Comparison of ENCODE assay signal across 8 cellular contexts in genomic region chr19:40279761-40280607, GRCh38. TPM values are rescaled to one million over a fixed set of nuclear protein-coding genes. Genes with fewer than 3 reads are reported as not detected.
DNase-seq lines count a peak whose midpoint lies in the region; ATAC-seq and TF ChIP-seq lines count a peak whose summit lies in the region.

No MANE protein-coding gene starts in this region.

- no peak for TF ChIP-seq POLR2A in right lobe of liver (IDR thresholded peaks at IDR 0.05)

- H3K4me1 Mint-ChIP-seq in activated CD4-positive, alpha-beta T cell treated with anti-CD3 and anti-CD28 coated beads, Interleukin-2, amount 10 ng/mL, durations not matched to agents 24 days and 14 days, result peaks cover 47% of the 10 kb centered on the region
- H3K4me1 Mint-ChIP-seq in activated T-helper 17 cell treated with anti-CD3 and anti-CD28 coated beads, Interleukin-2, amount 50 U/mL, for 72 hours, result peaks cover 30% of the 10 kb centered on the region

- no peak for ATAC-seq in activated T-helper 17 cell treated with anti-CD3 and anti-CD28 coated beads, Interleukin-2, amount 50 U/mL, for 72 hours (replicated peaks)
- ATAC-seq in right lobe of liver (peak; percentile 1 to 6 (median 2)), thoracic aorta (ENCODE audit: insufficient number of reproducible peaks, low FRiP score, low read depth) (no peak)
- no peak for ATAC-seq in activated CD4-positive, CD25-positive, alpha-beta regulatory T cell treated with anti-CD3 and anti-CD28 coated beads, Interleukin-2, amount 50 U/mL, for 24 hours

- peak overlapping the region; percentile 67 for H3K27ac Mint-ChIP-seq in activated CD4-positive, alpha-beta T cell treated with anti-CD3 and anti-CD28 coated beads, Interleukin-2, amount 10 ng/mL, durations not matched to agents 24 days and 14 days
- peak overlapping the region; percentile 51 for H3K27ac Mint-ChIP-seq in activated T-helper 17 cell treated with anti-CD3 and anti-CD28 coated beads, Interleukin-2, amount 50 U/mL, for 72 hours

- TF ChIP-seq CTCF in right lobe of liver (IDR thresholded peaks at IDR 0.05) (no peak), thoracic aorta (IDR thresholded peaks at IDR 0.05) (no peak)

- intact Hi-C loops in activated CD4-positive, alpha-beta T cell treated with anti-CD3 and anti-CD28 coated beads, Interleukin-2, amount 10 ng/mL, durations not matched to agents 24 days and 14 days (cut with micrococcal nuclease), result loop anchor here (10.0 kb wide), 2 partner anchors 285 to 335 kb away; partner anchors contain the start of gene ZNF546
- intact Hi-C loops in right lobe of liver (cut with DNase I), result loop anchor here in 1 of 2 donors (10.0 kb wide), 1 partner anchor 55 kb away; the partner anchor contains the start of gene CCNP

- peaks cover 12% of the 10 kb centered on the region for H3K36me3 Mint-ChIP-seq in activated CD4-positive, alpha-beta T cell treated with anti-CD3 and anti-CD28 coated beads, Interleukin-2, amount 10 ng/mL, durations not matched to agents 24 days and 14 days (ENCODE audit: low read depth)
- H3K36me3 Mint-ChIP-seq in activated T-helper 17 cell treated with anti-CD3 and anti-CD28 coated beads, Interleukin-2, amount 50 U/mL, for 72 hours (ENCODE audit: low read depth), result peaks cover 6% of the 10 kb centered on the region

- no peaks in the 10 kb centered on the region for H3K9me3 ChIP-seq in right lobe of liver
- H3K9me3 ChIP-seq in thoracic aorta, result no peaks in the 10 kb centered on the region

- no peak for DNase-seq in activated CD4-positive, alpha-beta T cell treated with anti-CD3 and anti-CD28 coated beads, Interleukin-2, amount 10 ng/mL, durations not matched to agents 24 days and 14 days
- no peak for DNase-seq in activated CD4-positive, alpha-beta T cell treated with anti-CD3 and anti-CD28 coated beads, Interleukin-2, amount 50 U/mL, for 1 hour
- no peak for DNase-seq in right lobe of liver
- DNase-seq in thoracic aorta (ENCODE audit: low spot score), result no peak
- DNase-seq in NCI-H82 treated with DMSO at 0.1 percent for 48 hours (lab: John Stamatoyannopoulos, UW; ENCODE audit: unreplicated experiment), result no peak
- no peak for DNase-seq in AG08396 (ENCODE audit: low spot score)

- H3K27ac ChIP-seq in right lobe of liver (peak overlapping the region; percentile 2 to 94 (median 15)), thoracic aorta (peak overlapping the region; percentile 28 to 40)

- H3K36me3 ChIP-seq in right lobe of liver (no peaks in the 10 kb centered on the region), thoracic aorta (no peaks in the 10 kb centered on the region)

- H3K4me3 ChIP-seq in right lobe of liver (peak overlapping the region; percentile 8 to 42 (median 16)), thoracic aorta (peak overlapping the region; percentile 38)

- no peaks in the 10 kb centered on the region for H3K27me3 ChIP-seq in right lobe of liver
- H3K27me3 ChIP-seq in thoracic aorta (replicated peaks; ENCODE audit: insufficient read depth), result no peaks in the 10 kb centered on the region

- H3K27me3 Mint-ChIP-seq in activated CD4-positive, alpha-beta T cell treated with anti-CD3 and anti-CD28 coated beads, Interleukin-2, amount 10 ng/mL, durations not matched to agents 24 days and 14 days, result no peaks in the 10 kb centered on the region
- no peaks in the 10 kb centered on the region for H3K27me3 Mint-ChIP-seq in activated T-helper 17 cell treated with anti-CD3 and anti-CD28 coated beads, Interleukin-2, amount 50 U/mL, for 72 hours

- H3K4me1 ChIP-seq in right lobe of liver (peaks cover 0 to 69% (median 29%) of the 10 kb centered on the region in 4 donors), thoracic aorta (ENCODE audit: control insufficient read depth in 1 of 2, low read depth in 2 of 2) (peaks cover 28 to 65% of the 10 kb centered on the region in 2 donors)

- no peaks in the 10 kb centered on the region for H3K9me3 Mint-ChIP-seq in activated CD4-positive, alpha-beta T cell treated with anti-CD3 and anti-CD28 coated beads, Interleukin-2, amount 10 ng/mL, durations not matched to agents 24 days and 14 days
- H3K9me3 Mint-ChIP-seq in activated T-helper 17 cell treated with anti-CD3 and anti-CD28 coated beads, Interleukin-2, amount 50 U/mL, for 72 hours, result no peaks in the 10 kb centered on the region

- WGBS in right lobe of liver (ENCODE audit: insufficient coverage, low coverage, low lambda C conversion rate, missing lambda C conversion rate), result 42% methylated on average over 9 of the region's 17 CpGs

- H3K4me3 Mint-ChIP-seq in activated CD4-positive, alpha-beta T cell treated with anti-CD3 and anti-CD28 coated beads, Interleukin-2, amount 10 ng/mL, durations not matched to agents 24 days and 14 days, result peak overlapping the region; percentile 10
- H3K4me3 Mint-ChIP-seq in activated T-helper 17 cell treated with anti-CD3 and anti-CD28 coated beads, Interleukin-2, amount 50 U/mL, for 72 hours, result no peak overlapping the region

RNA-seq across cellular contexts. Expression of gene AKT2, which starts 5.2 kb away (rescaled TPM):
- total RNA-seq in activated CD4-positive, alpha-beta T cell treated with anti-CD3 and anti-CD28 coated beads, Interleukin-2, amount 10 ng/mL, durations not matched to agents 24 days and 14 days, result 160 and 163 TPM in 2 replicates
- total RNA-seq in activated T-helper 17 cell treated with anti-CD3 and anti-CD28 coated beads, Interleukin-2, amount 50 U/mL, for 72 hours, result 100 to 1,000 TPM; 123 to 163 TPM
- total RNA-seq in right lobe of liver (100 to 1,000 TPM in 3 of 6 experiments, 10 to 100 TPM in 3; 83.2 to 132 (median 107) TPM), thoracic aorta (100 to 1,000 TPM in 1 of 2 donors, 10 to 100 TPM in 1; 94.5 to 138 TPM)

RNA-seq across cellular contexts. Expression of gene CCNP, which starts 53.5 kb away (rescaled TPM):
- 0.19 and 0.28 TPM in 2 replicates for total RNA-seq in activated CD4-positive, alpha-beta T cell treated with anti-CD3 and anti-CD28 coated beads, Interleukin-2, amount 10 ng/mL, durations not matched to agents 24 days and 14 days
- total RNA-seq in activated T-helper 17 cell treated with anti-CD3 and anti-CD28 coated beads, Interleukin-2, amount 50 U/mL, for 72 hours, result under 1 TPM; 0.28 to 0.48 TPM
- total RNA-seq in right lobe of liver, result 1 to 10 TPM; 1.5 to 8.7 (median 3.9) TPM
- total RNA-seq in thoracic aorta, result 1 to 10 TPM in 1 of 2 donors, not detected in 1; 1.6 TPM

Comparison
In these comparisons a context has a peak if more than half of its experiments do, and no peak if none do; other contexts are left out.
1. ATAC-seq: peak in right lobe of liver (4 of 4); none in activated T-helper 17 cell treated with anti-CD3 and anti-CD28 coated beads, Interleukin-2, amount 50 U/mL, for 72 hours (single experiment), thoracic aorta (single experiment) and activated CD4-positive, CD25-positive, alpha-beta regulatory T cell treated with anti-CD3 and anti-CD28 coated beads, Interleukin-2, amount 50 U/mL, for 24 hours (0 of 2).